In genomic region chr6:45923831-45924391, GRCh38 we compare ENCODE assay signal across 8 cellular contexts.
DNase-seq lines count a peak whose midpoint lies in the region; ATAC-seq lines count a peak whose summit lies in the region.

No MANE protein-coding gene starts in this region.

- no peak overlapping the region for H3K4me3 Mint-ChIP-seq in immature natural killer cell

- no peak overlapping the region for H3K27ac Mint-ChIP-seq in immature natural killer cell

- ATAC-seq in GM19023 (IDR thresholded peaks at IDR 0.05; ENCODE audit: unreplicated experiment) (peak; percentile 65), HG02938 (IDR thresholded peaks at IDR 0.05; ENCODE audit: unreplicated experiment) (peak; percentile 46), HG03457 (IDR thresholded peaks at IDR 0.05; ENCODE audit: unreplicated experiment) (no peak)

- no peaks in the 10 kb centered on the region for H3K36me3 Mint-ChIP-seq in immature natural killer cell

- H3K9me3 Mint-ChIP-seq in immature natural killer cell = no peaks in the 10 kb centered on the region

- DNase-seq in activated T-helper 9 cell treated with anti-CD3 and anti-CD28 coated beads, Interleukin-2, amount 50 U/mL, for 16 hours (ENCODE audit: low read depth) = peak; percentile 12
- DNase-seq in stimulated activated CD4-positive, alpha-beta T cell treated with anti-CD3 and anti-CD28 coated beads, Interleukin-1b, Interleukin-23, amount 100 ng/mL, for 48 hours = peak; percentile 81
- DNase-seq in immature natural killer cell (no peak), HuH-7 (ENCODE audit: low spot score) (no peak), ecto neural progenitor cell (ENCODE audit: low spot score) (no peak)

- H3K27me3 Mint-ChIP-seq in immature natural killer cell (ENCODE audit: low read depth in 3 of 3) = peaks cover 0 to 6% (median 0%) of the 10 kb centered on the region in 3 donors

- peaks cover 0 to 6% of the 10 kb centered on the region in 2 donors for H3K4me1 Mint-ChIP-seq in immature natural killer cell

Comparison
In these comparisons a context has a peak if more than half of its experiments do, and no peak if none do; other contexts are left out.
1. DNase-seq: peak in activated T-helper 9 cell treated with anti-CD3 and anti-CD28 coated beads, Interleukin-2, amount 50 U/mL, for 16 hours (single experiment) and stimulated activated CD4-positive, alpha-beta T cell treated with anti-CD3 and anti-CD28 coated beads, Interleukin-1b, Interleukin-23, amount 100 ng/mL, for 48 hours (single experiment); none in immature natural killer cell (0 of 3), HuH-7 (single experiment) and ecto neural progenitor cell (single experiment).